18 cellular contexts compared by ENCODE assay signal in genomic region chr13:59398661-59399060, GRCh38.
DNase-seq lines count a peak whose midpoint lies in the region; ATAC-seq and TF ChIP-seq lines count a peak whose summit lies in the region.
"Had no signal": no experiment of that assay in that cellular context is flagged by ENCODE, and none has a peak within 500 bp of the region (broad histone marks: within the 10 kb centered on the region; RNA-seq: fewer than 3 reads in every experiment).

No MANE protein-coding gene starts in this region.

- no peak for TF ChIP-seq CTCF in left ventricle myocardium inferior (IDR thresholded peaks at IDR 0.05; ENCODE audit: borderline replicate concordance)
- TF ChIP-seq CTCF in ascending aorta (IDR thresholded peaks at IDR 0.05): no peak

- no peaks in the 10 kb centered on the region for H4K20me1 ChIP-seq in BLaER1 treated with 17β-estradiol and CSF1 and Interleukin-3, amounts not matched to agents 10 nM and 100 nM

- H3K9me3 ChIP-seq in left ventricle myocardium inferior (replicated peaks) (peaks cover 6% of the 10 kb centered on the region), ascending aorta (no peaks in the 10 kb centered on the region)
- H3K9me3 ChIP-seq in BLaER1 treated with 17β-estradiol and CSF1 and Interleukin-3, amounts not matched to agents 10 nM and 100 nM (replicated peaks in 1 of 11): peaks cover 6 to 17% (median 11%) of the 10 kb centered on the region in 11 experiments; a peak in 16 of 22 replicates
- H3K9me3 ChIP-seq: BE2C, Caco-2 had no signal

- H3K4me1 ChIP-seq in left ventricle myocardium inferior (peaks cover 29% of the 10 kb centered on the region), ascending aorta (no peaks in the 10 kb centered on the region)
- peaks cover 8 to 21% (median 15%) of the 10 kb centered on the region in 10 experiments; a peak in 19 of 20 replicates for H3K4me1 ChIP-seq in BLaER1 treated with 17β-estradiol and CSF1 and Interleukin-3, amounts not matched to agents 10 nM and 100 nM
- H3K4me1 ChIP-seq: Caco-2 had no signal

- H3K36me3 ChIP-seq in left ventricle myocardium inferior: no peaks in the 10 kb centered on the region
- H3K36me3 ChIP-seq in BLaER1 treated with 17β-estradiol and CSF1 and Interleukin-3, amounts not matched to agents 10 nM and 100 nM: no peaks in the 10 kb centered on the region
- no peaks in the 10 kb centered on the region for H3K36me3 ChIP-seq in ascending aorta
- H3K36me3 ChIP-seq: BE2C had no signal

- no peak overlapping the region for H3K9ac ChIP-seq in BLaER1 treated with 17β-estradiol and CSF1 and Interleukin-3, amounts not matched to agents 10 nM and 100 nM

- H3K27ac ChIP-seq in left ventricle myocardium inferior (replicated peaks) (peak overlapping the region; percentile 51), ascending aorta (no peak overlapping the region)
- 0 out of 22 replicates have a peak overlapping the region, but pooled peaks of 1 of the 11 experiments have one; percentile 2 for H3K27ac ChIP-seq in BLaER1 treated with 17β-estradiol and CSF1 and Interleukin-3, amounts not matched to agents 10 nM and 100 nM

- H3K4me3 ChIP-seq in left ventricle myocardium inferior (no peak overlapping the region), ascending aorta (no peak overlapping the region)
- H3K4me3 ChIP-seq in BLaER1 treated with 17β-estradiol and CSF1 and Interleukin-3, amounts not matched to agents 10 nM and 100 nM: no peak overlapping the region

- intact Hi-C loops in left ventricle myocardium inferior (cut with micrococcal nuclease) (no loop called here), left cardiac atrium (cut with DNase I) (loop anchor here (10.0 kb wide), 3 partner anchors 276 to 936 kb away; no protein-coding TSS in a partner anchor), ascending aorta (cut with DNase I) (no loop called here)

- DNase-seq in left ventricle myocardium inferior (no peak), left cardiac atrium (no peak), SK-MEL-5 (ENCODE audit: low read depth, low spot score) (peak; percentile 68), ascending aorta (ENCODE audit: low spot score in 2 of 2) (no peak), NCI-H82 (lab: John Stamatoyannopoulos, UW) (no peak), NCI-H2107 (lab: John Stamatoyannopoulos, UW) (no peak)
- DNase-seq: 8988T; ACHN; C1 segment of cervical spinal cord; Caco-2; Calu3; CD4-positive, alpha-beta memory T cell; CD4-positive, CD25-positive, alpha-beta regulatory T cell; CD8-positive, alpha-beta memory T cell; DMS79 treated with DMSO at 0.1 percent for 48 hours; GF-D8 had no signal

- in situ Hi-C loops in SK-MEL-5 (cut with HindIII; ENCODE audit: low pct_unique_long_range_greater_than_20kb, low sequenced_read_pairs): no loop called here

- H3K4me2 ChIP-seq in BLaER1 treated with 17β-estradiol and CSF1 and Interleukin-3, amounts not matched to agents 10 nM and 100 nM: peak overlapping the region in 6 of 11 experiments; percentile 37 to 65 (median 46); a peak in 8 of 22 replicates

- H3K27me3 ChIP-seq in left ventricle myocardium inferior (ENCODE audit: low read depth): no peaks in the 10 kb centered on the region
- no peaks in the 10 kb centered on the region for H3K27me3 ChIP-seq in BLaER1 treated with 17β-estradiol and CSF1 and Interleukin-3, amounts not matched to agents 10 nM and 100 nM
- H3K27me3 ChIP-seq in ascending aorta: no peaks in the 10 kb centered on the region
- H3K27me3 ChIP-seq: BE2C had no signal

- no peak for ATAC-seq in left cardiac atrium

Comparison
In these comparisons a context has a peak if more than half of its experiments do, and no peak if none do; other contexts are left out.
1. intact Hi-C loops: an anchor here in left cardiac atrium (10.0 kb wide); none called in left ventricle myocardium inferior and ascending aorta.